In genomic region chr1:183039985-183040447, GRCh38 we compare ENCODE assay signal across 1 cellular context.
A peak's percentile ranks its signal among the peaks of the same experiment; 100 is the strongest.
TF ChIP-seq lines count a peak whose summit lies in the region.

No MANE protein-coding gene starts in this region.

TF ChIP-seq in HEK293, 187 proteins besides CTCF, POLR2A, EP300 and RAD21 (continued from another document and continues in another):
- TF ChIP-seq ZBTB44 (tag by site-specific recombination; IDR thresholded peaks at IDR 0.05) (peak; percentile 62; the same call in 1 of the 2 replicates), ZNF558 (tag by site-specific recombination; IDR thresholded peaks at IDR 0.05) (peak; percentile 75; the same call in 1 of the 2 replicates), HOXC10 (CRISPR knock-in tag; IDR thresholded peaks at IDR 0.05) (no peak), ZEB2 (tag by site-specific recombination; IDR thresholded peaks at IDR 0.05) (peak; percentile 92), ZBTB7A (tag by site-specific recombination; IDR thresholded peaks at IDR 0.05; ENCODE audit: low read depth) (no peak), ZNF24 (tag by site-specific recombination; IDR thresholded peaks at IDR 0.05) (peak; percentile 97), KLF9 (tag by site-specific recombination; IDR thresholded peaks at IDR 0.05; ENCODE audit: low read depth) (no peak), PRDM6 (tag by site-specific recombination; IDR thresholded peaks at IDR 0.05) (peak; percentile 88), OSR2 (tag by site-specific recombination; IDR thresholded peaks at IDR 0.05) (peak; percentile 81), ZNF621 (tag by site-specific recombination; IDR thresholded peaks at IDR 0.05) (no peak), ZNF518A (tag by site-specific recombination; conservative IDR thresholded peaks at IDR 0.05; ENCODE audit: low read depth) (0 out of 2 replicates have a peak, but pooled peaks have one; percentile 29), ZNF529 (tag by site-specific recombination; IDR thresholded peaks at IDR 0.05; ENCODE audit: insufficient replicate concordance) (no peak), ZNF202 (tag by site-specific recombination; IDR thresholded peaks at IDR 0.05; ENCODE audit: borderline replicate concordance) (no peak), ELK4 (IDR thresholded peaks at IDR 0.05; ENCODE audit: borderline replicate concordance, low read depth, low read length) (no peak), ZNF335 (tag by site-specific recombination; conservative IDR thresholded peaks at IDR 0.05) (peak; percentile 50), ZNF18 (tag by site-specific recombination; IDR thresholded peaks at IDR 0.05) (peak; percentile 67; the same call in 1 of the 2 replicates), ZNF488 (tag by site-specific recombination; IDR thresholded peaks at IDR 0.05) (peak; percentile 87; the same call in 1 of the 2 replicates), ZNF768 (tag by site-specific recombination; IDR thresholded peaks at IDR 0.05) (no peak), ZNF600 (tag by site-specific recombination; IDR thresholded peaks at IDR 0.05) (peak; percentile 88; the same call in 1 of the 2 replicates), KLF10 (tag by site-specific recombination; IDR thresholded peaks at IDR 0.05) (peak; percentile 69; the same call in 1 of the 2 replicates), PATZ1 (tag by site-specific recombination; IDR thresholded peaks at IDR 0.05) (peak; percentile 34), ZNF366 (tag by site-specific recombination; conservative IDR thresholded peaks at IDR 0.05) (peak; percentile 56; the same call in 1 of the 2 replicates), MZF1 (tag by site-specific recombination; IDR thresholded peaks at IDR 0.05; ENCODE audit: borderline replicate concordance) (peak; percentile 41; the same call in 1 of the 2 replicates), ZNF843 (tag by site-specific recombination; IDR thresholded peaks at IDR 0.05) (peak; percentile 69; the same call in 1 of the 2 replicates), ZNF423 (tag by site-specific recombination; IDR thresholded peaks at IDR 0.05) (peak; percentile 85), ZBTB21 (tag by site-specific recombination; IDR thresholded peaks at IDR 0.05) (peak; percentile 84), ZNF660 (tag by site-specific recombination; IDR thresholded peaks at IDR 0.05) (peak; percentile 95), ZFP69B (tag by site-specific recombination; IDR thresholded peaks at IDR 0.05) (peak; percentile 70; the same call in 1 of the 2 replicates), ZNF2 (tag by site-specific recombination; IDR thresholded peaks at IDR 0.05) (peak; percentile 49; the same call in 1 of the 2 replicates), FEZF1 (tag by site-specific recombination; IDR thresholded peaks at IDR 0.05) (peak; percentile 99), TRIM28 (IDR thresholded peaks at IDR 0.05; ENCODE audit: borderline replicate concordance, low read length) (peak; percentile 73; the same call in 1 of the 2 replicates), ZBTB8A (tag by site-specific recombination; IDR thresholded peaks at IDR 0.05) (peak; percentile 77), ZBTB20 (tag by site-specific recombination; IDR thresholded peaks at IDR 0.05) (peak; percentile 49; the same call in 1 of the 2 replicates), INSM2 (tag by site-specific recombination; IDR thresholded peaks at IDR 0.05) (peak; percentile 59; the same call in 1 of the 2 replicates), TCF7L2 (IDR thresholded peaks at IDR 0.05; ENCODE audit: borderline replicate concordance, low read depth, low read length) (0 out of 2 replicates have a peak, but pooled peaks have one; percentile 32), GFI1B (tag by site-specific recombination; IDR thresholded peaks at IDR 0.05) (no peak), ZBTB17 (tag by site-specific recombination; IDR thresholded peaks at IDR 0.05) (peak; percentile 93), PRDM10 (tag by site-specific recombination; IDR thresholded peaks at IDR 0.05) (peak; percentile 44), SP7 (tag by site-specific recombination; IDR thresholded peaks at IDR 0.05) (peak; percentile 89), ZNF10 (tag by site-specific recombination; IDR thresholded peaks at IDR 0.05) (peak; percentile 65; the same call in 1 of the 2 replicates), SCRT1 (tag by site-specific recombination; IDR thresholded peaks at IDR 0.05; ENCODE audit: borderline replicate concordance) (no peak)
